ENCODE assay signal across 15 cellular contexts in genomic region chr6:41429506-41430504, GRCh38.
A peak's percentile ranks its signal among the peaks of the same experiment; 100 is the strongest.
DNase-seq lines count a peak whose midpoint lies in the region; ATAC-seq and TF ChIP-seq lines count a peak whose summit lies in the region.
"Had no signal": no experiment of that assay in that cellular context is flagged by ENCODE, and none has a peak within 500 bp of the region (broad histone marks: within the 10 kb centered on the region; RNA-seq: fewer than 3 reads in every experiment).

No MANE protein-coding gene starts in this region.

- H3K9me3 Mint-ChIP-seq in CD4-positive, alpha-beta T cell = no peaks in the 10 kb centered on the region
- H3K9me3 Mint-ChIP-seq in naive thymus-derived CD8-positive, alpha-beta T cell = no peaks in the 10 kb centered on the region
- H3K9me3 Mint-ChIP-seq: activated B cell treated with CpG ODN at 0.5 μM for 24 hours had no signal

- H3K4me1 ChIP-seq in sigmoid colon = peaks cover 0 to 45% (median 35%) of the 10 kb centered on the region in 4 donors
- peaks cover 22% of the 10 kb centered on the region for H3K4me1 ChIP-seq in body of pancreas

- CTCF ChIA-PET in CD4-positive, alpha-beta T cell (lab: Charles Lee) = no interaction called here

- no peak for TF ChIP-seq POLR2A in NB4 (IDR thresholded peaks at IDR 0.05; ENCODE audit: extremely low read depth, insufficient read length)
- TF ChIP-seq POLR2A in sigmoid colon (IDR thresholded peaks at IDR 0.05) = no peak
- no peak for TF ChIP-seq POLR2A in body of pancreas (IDR thresholded peaks at IDR 0.05)

- DNase-seq in CD4-positive, alpha-beta T cell = no peak
- peak; percentile 43 for DNase-seq in NB4 (ENCODE audit: low read depth)
- DNase-seq in globus pallidus (ENCODE audit: low spot score) = peak; percentile 26
- no peak for DNase-seq in sigmoid colon
- DNase-seq in activated effector memory CD4-positive, alpha-beta T cell treated with anti-CD3 and anti-CD28 coated beads, Interleukin-2, amount 50 U/mL, for 16 hours = no peak
- DNase-seq in naive thymus-derived CD8-positive, alpha-beta T cell = no peak
- no peak for DNase-seq in body of pancreas
- DNase-seq: activated B cell treated with CpG ODN at 0.5 μM for 24 hours; effector CD8-positive, alpha-beta T cell; MM.1S; NCI-H2107; NCI-H748 treated with DMSO at 0.1 percent for 48 hours; occipital lobe had no signal

- no peak overlapping the region for H3K27ac ChIP-seq in CD4-positive, alpha-beta T cell (ENCODE audit: low read depth, low read length)
- H3K27ac ChIP-seq in sigmoid colon (peak overlapping the region in 3 of 4 donors; percentile 70 to 88 (median 83)), body of pancreas (peak overlapping the region in 1 of 4 donors; percentile 14)
- H3K27ac ChIP-seq: brain microvascular endothelial cell had no signal

- no peak overlapping the region for H3K27ac Mint-ChIP-seq in CD4-positive, alpha-beta T cell
- H3K27ac Mint-ChIP-seq in naive thymus-derived CD8-positive, alpha-beta T cell = no peak overlapping the region

- no peaks in the 10 kb centered on the region for H3K36me3 Mint-ChIP-seq in CD4-positive, alpha-beta T cell (ENCODE audit: low read depth)
- no peaks in the 10 kb centered on the region for H3K36me3 Mint-ChIP-seq in naive thymus-derived CD8-positive, alpha-beta T cell

- intact Hi-C loops in CD4-positive, alpha-beta T cell (cut with DNase I, micrococcal nuclease) = no loop called here
- intact Hi-C loops in sigmoid colon (cut with DNase I) = loop anchor here (2.0 kb wide), 2 partner anchors 13 to 117 kb away; partner anchors contain the start of gene FOXP4
- intact Hi-C loops in body of pancreas (cut with DNase I) = no loop called here

- no peak for TF ChIP-seq CTCF in CD4-positive, alpha-beta T cell (IDR thresholded peaks at IDR 0.05)
- TF ChIP-seq CTCF in NB4 (IDR thresholded peaks at IDR 0.05; ENCODE audit: low read depth, low read length) = no peak
- no peak for TF ChIP-seq CTCF in sigmoid colon (IDR thresholded peaks at IDR 0.05)
- TF ChIP-seq CTCF in body of pancreas (IDR thresholded peaks at IDR 0.05) = no peak

- no peaks in the 10 kb centered on the region for H3K36me3 ChIP-seq in sigmoid colon
- no peaks in the 10 kb centered on the region for H3K36me3 ChIP-seq in body of pancreas (replicated peaks in 1 of 2; ENCODE audit: insufficient read depth in 1 of 2, low read depth in 2 of 2)
- H3K36me3 ChIP-seq: brain microvascular endothelial cell had no signal

- no peak for ATAC-seq in CD4-positive, alpha-beta T cell (ENCODE audit: poor library complexity)
- ATAC-seq in GM18519 (IDR thresholded peaks at IDR 0.05; ENCODE audit: low FRiP score, unreplicated experiment) (no peak), body of pancreas (no peak)
- no peak for ATAC-seq in naive thymus-derived CD8-positive, alpha-beta T cell

- no peaks in the 10 kb centered on the region for H3K9me3 ChIP-seq in CD4-positive, alpha-beta T cell (ENCODE audit: control insufficient read depth, low read length)
- no peaks in the 10 kb centered on the region for H3K9me3 ChIP-seq in sigmoid colon
- no peaks in the 10 kb centered on the region for H3K9me3 ChIP-seq in body of pancreas

- H3K4me1 Mint-ChIP-seq in CD4-positive, alpha-beta T cell (ENCODE audit: low read depth) = peaks cover 8% of the 10 kb centered on the region
- H3K4me1 Mint-ChIP-seq in naive thymus-derived CD8-positive, alpha-beta T cell = peaks cover 9 to 15% (median 12%) of the 10 kb centered on the region in 4 donors

- peaks cover 36% of the 10 kb centered on the region for H3K27me3 Mint-ChIP-seq in CD4-positive, alpha-beta T cell
- H3K27me3 Mint-ChIP-seq in naive thymus-derived CD8-positive, alpha-beta T cell = peaks cover 20 to 45% (median 31%) of the 10 kb centered on the region in 5 donors

- WGBS in sigmoid colon, 2 donors = 74 to 77% methylated on average over 14 of the region's 14 CpGs
- WGBS in body of pancreas, 2 donors = 64 to 71% methylated on average over 14 of the region's 14 CpGs

- H3K27me3 ChIP-seq in CD4-positive, alpha-beta T cell (ENCODE audit: control insufficient read depth, insufficient read depth, low read length) = peaks cover 25% of the 10 kb centered on the region
- H3K27me3 ChIP-seq in sigmoid colon (no peaks in the 10 kb centered on the region), body of pancreas (no peaks in the 10 kb centered on the region)
- H3K27me3 ChIP-seq: brain microvascular endothelial cell had no signal

- TF ChIP-seq EP300 in sigmoid colon (IDR thresholded peaks at IDR 0.05) = no peak

- POLR2A ChIA-PET in CD4-positive, alpha-beta T cell (lab: Charles Lee) = no interaction called here
- POLR2A ChIA-PET in naive thymus-derived CD8-positive, alpha-beta T cell (lab: Charles Lee) = interaction anchor here (0.6 to 0.8 kb wide), 2 partner anchors 14 to 199 kb away, joined by 3 to 7 read pairs; no protein-coding TSS in a partner anchor

- no peak overlapping the region for H3K4me3 ChIP-seq in NB4 (ENCODE audit: low read depth, low read length)
- no peak overlapping the region for H3K4me3 ChIP-seq in sigmoid colon
- no peak overlapping the region for H3K4me3 ChIP-seq in body of pancreas

- peak overlapping the region; percentile 32 for H3K4me3 Mint-ChIP-seq in CD4-positive, alpha-beta T cell
- H3K4me3 Mint-ChIP-seq in naive thymus-derived CD8-positive, alpha-beta T cell = peak overlapping the region in 5 of 10 donors; percentile 34 to 68 (median 44)

Comparison
In these comparisons a context has a peak if more than half of its experiments do, and no peak if none do; other contexts are left out.
1. DNase-seq: peak in NB4 (single experiment) and globus pallidus (single experiment); none in CD4-positive, alpha-beta T cell (0 of 10), sigmoid colon (single experiment), activated effector memory CD4-positive, alpha-beta T cell treated with anti-CD3 and anti-CD28 coated beads, Interleukin-2, amount 50 U/mL, for 16 hours (single experiment), naive thymus-derived CD8-positive, alpha-beta T cell (0 of 10) and body of pancreas (0 of 4).